ENCODE assay signal across 8 cellular contexts in genomic region chr22:24445481-24446290, GRCh38. TPM values are rescaled to one million over a fixed set of nuclear protein-coding genes. Genes with fewer than 3 reads are reported as not detected.
DNase-seq lines count a peak whose midpoint lies in the region; ATAC-seq, FAIRE-seq and TF ChIP-seq lines count a peak whose summit lies in the region.

No MANE protein-coding gene starts in this region.

- no peaks in the 10 kb centered on the region for H3K27me3 ChIP-seq in CD8-positive, alpha-beta T cell (ENCODE audit: insufficient read depth, low read length)
- no peaks in the 10 kb centered on the region for H3K27me3 ChIP-seq in mesenchymal stem cell (ENCODE audit: control insufficient read depth in 1 of 2, insufficient read depth in 1 of 2, low read length in 2 of 2)
- H3K27me3 ChIP-seq in HAP-1 (ENCODE audit: low read depth) = no peaks in the 10 kb centered on the region

- H3K4me3 Mint-ChIP-seq in CD8-positive, alpha-beta T cell = no peak overlapping the region
- no peak overlapping the region for H3K4me3 Mint-ChIP-seq in activated CD8-positive, alpha-beta T cell treated with anti-CD3 and anti-CD28 coated beads, Interleukin-2, amount 10 ng/mL, durations not matched to agents 7 days and 5 days

- FAIRE-seq in HTR-8/SVneo (lab: Jason Lieb, UNC) = no peak

- peak overlapping the region in 1 of 2 experiments; percentile 11 for H3K18ac ChIP-seq in mesenchymal stem cell (ENCODE audit: low read depth in 1 of 2, low read length in 2 of 2)

- DNase-seq in CD8-positive, alpha-beta T cell = no peak
- no peak for DNase-seq in activated CD8-positive, alpha-beta T cell treated with anti-CD3 and anti-CD28 coated beads, Interleukin-2, amount 10 ng/mL, durations not matched to agents 7 days and 5 days
- peak; percentile 43 for DNase-seq in left kidney (ENCODE audit: low read depth, low spot score)
- no peak for DNase-seq in HTR-8/SVneo (ENCODE audit: insufficient read length, low spot score)
- DNase-seq in mesenchymal stem cell = no peak
- no peak for DNase-seq in HAP-1 (ENCODE audit: low spot score in 2 of 2)
- DNase-seq in SKM-1 (lab: John Stamatoyannopoulos, UW; ENCODE audit: unreplicated experiment) = no peak

- CTCF ChIA-PET in CD8-positive, alpha-beta T cell (lab: Charles Lee) = no interaction called here
- CTCF ChIA-PET in HEK293 (lab: Yijun Ruan, JAX) = interaction anchor here (0.7 to 1.2 kb wide), 2 partner anchors 57 to 247 kb away, joined by 3 read pairs; no protein-coding TSS in a partner anchor
- CTCF ChIA-PET in activated CD8-positive, alpha-beta T cell treated with anti-CD3 and anti-CD28 coated beads, Interleukin-2, amount 10 ng/mL, durations not matched to agents 7 days and 5 days (lab: Charles Lee) = interaction anchor here (1.0 kb wide), 2 partner anchors 11 to 54 kb away, joined by 3 to 4 read pairs; no protein-coding TSS in a partner anchor

- no peak overlapping the region for H3K27ac Mint-ChIP-seq in CD8-positive, alpha-beta T cell
- H3K27ac Mint-ChIP-seq in activated CD8-positive, alpha-beta T cell treated with anti-CD3 and anti-CD28 coated beads, Interleukin-2, amount 10 ng/mL, durations not matched to agents 7 days and 5 days = no peak overlapping the region

- H3K4ac ChIP-seq in mesenchymal stem cell (ENCODE audit: low read depth in 1 of 2, low read length in 2 of 2) = no peak overlapping the region

- no peak overlapping the region for H3K9ac ChIP-seq in mesenchymal stem cell (ENCODE audit: low read length)

- H2BK120ac ChIP-seq in mesenchymal stem cell (ENCODE audit: low read depth, low read length) = no peak overlapping the region

- no peak overlapping the region for H4K91ac ChIP-seq in mesenchymal stem cell (ENCODE audit: low read length)

- no peaks in the 10 kb centered on the region for H3K79me1 ChIP-seq in mesenchymal stem cell (replicated peaks; ENCODE audit: low read length, poor library complexity, severe bottlenecking)

- H2BK12ac ChIP-seq in mesenchymal stem cell (ENCODE audit: low read length in 2 of 2) = no peak overlapping the region

- H3K9me3 Mint-ChIP-seq in CD8-positive, alpha-beta T cell = no peaks in the 10 kb centered on the region
- no peaks in the 10 kb centered on the region for H3K9me3 Mint-ChIP-seq in activated CD8-positive, alpha-beta T cell treated with anti-CD3 and anti-CD28 coated beads, Interleukin-2, amount 10 ng/mL, durations not matched to agents 7 days and 5 days (ENCODE audit: insufficient read depth)

- no peak overlapping the region for H2BK5ac ChIP-seq in mesenchymal stem cell (ENCODE audit: low read depth, low read length, poor library complexity, severe bottlenecking)

- H3K27ac ChIP-seq in CD8-positive, alpha-beta T cell (ENCODE audit: low read depth, low read length) = no peak overlapping the region
- H3K27ac ChIP-seq in HEK293 (ENCODE audit: extremely low read depth, low read depth, low read length) = no peak overlapping the region
- H3K27ac ChIP-seq in mesenchymal stem cell (ENCODE audit: low read length, poor library complexity, severe bottlenecking) = no peak overlapping the region

- H3K4me1 Mint-ChIP-seq in CD8-positive, alpha-beta T cell (ENCODE audit: low read depth) = peaks cover 49% of the 10 kb centered on the region
- H3K4me1 Mint-ChIP-seq in activated CD8-positive, alpha-beta T cell treated with anti-CD3 and anti-CD28 coated beads, Interleukin-2, amount 10 ng/mL, durations not matched to agents 7 days and 5 days (ENCODE audit: low read depth) = peaks cover 35% of the 10 kb centered on the region

- peak; percentile 58 for ATAC-seq in CD8-positive, alpha-beta T cell
- ATAC-seq in activated CD8-positive, alpha-beta T cell treated with anti-CD3 and anti-CD28 coated beads, Interleukin-2, amount 10 ng/mL, durations not matched to agents 7 days and 5 days = peak; percentile 57

- peak overlapping the region in 1 of 2 experiments; percentile 26 for H3K14ac ChIP-seq in mesenchymal stem cell (ENCODE audit: low read length in 2 of 2)

- in situ Hi-C loops in HAP-1 (cut with MboI; ENCODE audit: low sequenced_read_pairs) = no loop called here

- peaks cover 40% of the 10 kb centered on the region for H3K36me3 Mint-ChIP-seq in CD8-positive, alpha-beta T cell
- peaks cover 18% of the 10 kb centered on the region for H3K36me3 Mint-ChIP-seq in activated CD8-positive, alpha-beta T cell treated with anti-CD3 and anti-CD28 coated beads, Interleukin-2, amount 10 ng/mL, durations not matched to agents 7 days and 5 days (ENCODE audit: low read depth)

- no peak overlapping the region for H3K4me2 ChIP-seq in mesenchymal stem cell (ENCODE audit: low read length, poor library complexity, severe bottlenecking)

- H3K4me1 ChIP-seq in CD8-positive, alpha-beta T cell (ENCODE audit: insufficient read depth, low read length) = peaks cover 14% of the 10 kb centered on the region
- H3K4me1 ChIP-seq in HEK293 (ENCODE audit: control insufficient read depth, insufficient read depth, low read length) (no peaks in the 10 kb centered on the region; the same call in 1 of the 2 replicates), mesenchymal stem cell (ENCODE audit: control insufficient read depth, insufficient read depth, low read depth, low read length) (peaks cover 10% of the 10 kb centered on the region), HAP-1 (peaks cover 4% of the 10 kb centered on the region; the same call in 1 of the 2 replicates)

- 66% methylated on average over 12 of the region's 12 CpGs for WGBS in mesenchymal stem cell

- no peaks in the 10 kb centered on the region for H3K9me3 ChIP-seq in CD8-positive, alpha-beta T cell (ENCODE audit: low read length)
- no peaks in the 10 kb centered on the region for H3K9me3 ChIP-seq in HEK293 (ENCODE audit: control insufficient read depth, insufficient read depth, low read depth, low read length)
- peaks cover 4% of the 10 kb centered on the region for H3K9me3 ChIP-seq in mesenchymal stem cell (ENCODE audit: control insufficient read depth, low read length)
- no peaks in the 10 kb centered on the region for H3K9me3 ChIP-seq in HAP-1

- no peak overlapping the region for H2AFZ ChIP-seq in mesenchymal stem cell (ENCODE audit: low read depth, low read length)

- POLR2A ChIA-PET in CD8-positive, alpha-beta T cell (lab: Charles Lee) = interaction anchor here (1.1 kb wide), 1 partner anchor 18 kb away, joined by 3 read pairs; the partner anchor contains the start of gene ADORA2A
- POLR2A ChIA-PET in HEK293 (lab: Yijun Ruan, JAX) = interaction anchor here (0.9 kb wide), 1 partner anchor 12 kb away, joined by 3 read pairs; no protein-coding TSS in a partner anchor
- POLR2A ChIA-PET in activated CD8-positive, alpha-beta T cell treated with anti-CD3 and anti-CD28 coated beads, Interleukin-2, amount 10 ng/mL, durations not matched to agents 7 days and 5 days (lab: Charles Lee) = interaction anchor here (0.9 to 1.4 kb wide), 2 partner anchors 11 to 21 kb away, joined by 3 to 4 read pairs; no protein-coding TSS in a partner anchor

- H3K23ac ChIP-seq in mesenchymal stem cell (ENCODE audit: low read length in 2 of 2) = no peak overlapping the region

- H3K4me3 ChIP-seq in CD8-positive, alpha-beta T cell (ENCODE audit: low read depth, low read length) = no peak overlapping the region
- H3K4me3 ChIP-seq in HEK293 (ENCODE audit: low read depth, low read length) (no peak overlapping the region), mesenchymal stem cell (ENCODE audit: insufficient read depth in 1 of 2, low read depth in 1 of 2, low read length in 2 of 2) (no peak overlapping the region), HAP-1 (no peak overlapping the region)

- H2AK5ac ChIP-seq in mesenchymal stem cell (ENCODE audit: low read length, severe bottlenecking) = no peak overlapping the region

- intact Hi-C loops in CD8-positive, alpha-beta T cell (cut with DNase I, micrococcal nuclease) = no loop called here

- peaks cover 28% of the 10 kb centered on the region for H3K36me3 ChIP-seq in CD8-positive, alpha-beta T cell (ENCODE audit: insufficient read depth, low read length)
- H3K36me3 ChIP-seq in HEK293 (ENCODE audit: control insufficient read depth in 2 of 2, insufficient read depth in 1 of 2, low read length in 2 of 2) (no peaks in the 10 kb centered on the region), mesenchymal stem cell (ENCODE audit: control insufficient read depth in 1 of 2, insufficient read depth in 2 of 2, low read depth in 1 of 2, low read length in 2 of 2) (no peaks in the 10 kb centered on the region), HAP-1 (replicated peaks) (no peaks in the 10 kb centered on the region)

- H2BK15ac ChIP-seq in mesenchymal stem cell (ENCODE audit: low read depth, poor library complexity, severe bottlenecking) = no peak overlapping the region

- no peak for TF ChIP-seq CTCF in CD8-positive, alpha-beta T cell (IDR thresholded peaks at IDR 0.05)
- no peak for TF ChIP-seq CTCF in HEK293 (tag by site-specific recombination; IDR thresholded peaks at IDR 0.05)

- no peaks in the 10 kb centered on the region for H3K27me3 Mint-ChIP-seq in CD8-positive, alpha-beta T cell (ENCODE audit: low read depth)
- H3K27me3 Mint-ChIP-seq in activated CD8-positive, alpha-beta T cell treated with anti-CD3 and anti-CD28 coated beads, Interleukin-2, amount 10 ng/mL, durations not matched to agents 7 days and 5 days (ENCODE audit: low read depth) = no peaks in the 10 kb centered on the region

- no peak overlapping the region for H4K8ac ChIP-seq in mesenchymal stem cell (ENCODE audit: low read length)

TF ChIP-seq in HEK293, 187 proteins besides CTCF, POLR2A, EP300 and RAD21 (continues in another document):
- TF ChIP-seq ZNF157 (tag by site-specific recombination; IDR thresholded peaks at IDR 0.05) (no peak), ZNF133 (tag by site-specific recombination; IDR thresholded peaks at IDR 0.05) (no peak), ZNF624 (tag by site-specific recombination; IDR thresholded peaks at IDR 0.05) (no peak), ZBTB7A (tag by site-specific recombination; IDR thresholded peaks at IDR 0.05; ENCODE audit: low read depth) (no peak), ZNF19 (tag by site-specific recombination; IDR thresholded peaks at IDR 0.05; ENCODE audit: low read depth) (no peak)
- TF ChIP-seq, protein P1, sequence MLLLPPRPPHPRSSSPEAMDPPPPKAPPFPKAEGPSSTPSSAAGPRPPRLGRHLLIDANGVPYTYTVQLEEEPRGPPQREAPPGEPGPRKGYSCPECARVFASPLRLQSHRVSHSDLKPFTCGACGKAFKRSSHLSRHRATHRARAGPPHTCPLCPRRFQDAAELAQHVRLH (tag by site-specific recombination; IDR thresholded peaks at IDR 0.05) = no peak

RNA-seq across cellular contexts. Expression of gene ADORA2A, which starts 18.3 kb away (rescaled TPM):
- total RNA-seq in CD8-positive, alpha-beta T cell = 10 to 100 TPM; 15.9 to 17.2 TPM
- total RNA-seq in activated CD8-positive, alpha-beta T cell treated with anti-CD3 and anti-CD28 coated beads, Interleukin-2, amount 10 ng/mL, durations not matched to agents 7 days and 5 days = 10 to 100 TPM; 20.3 to 20.4 TPM
- 1.0 TPM for polyA plus RNA-seq in mesenchymal stem cell (2013, experiment 1 of 2)
- 1.1 TPM for polyA plus RNA-seq in mesenchymal stem cell (2013, experiment 2 of 2)

RNA-seq across cellular contexts. Expression of gene UPB1, which starts 49.4 kb away (rescaled TPM):
- total RNA-seq in CD8-positive, alpha-beta T cell = 1 to 10 TPM; 3.4 to 3.7 TPM
- under 1 TPM; 0.24 to 0.31 TPM for total RNA-seq in activated CD8-positive, alpha-beta T cell treated with anti-CD3 and anti-CD28 coated beads, Interleukin-2, amount 10 ng/mL, durations not matched to agents 7 days and 5 days
- 0.06 TPM for polyA plus RNA-seq in mesenchymal stem cell (2013, experiment 1 of 2)
- 0.04 TPM for polyA plus RNA-seq in mesenchymal stem cell (2013, experiment 2 of 2)
